1 cellular context compared by ENCODE assay signal in genomic region chr2:239827511-239827865, GRCh38.
TF ChIP-seq lines count a peak whose summit lies in the region.

No MANE protein-coding gene starts in this region.

TF ChIP-seq in SK-N-SH, 30 proteins besides CTCF, POLR2A, EP300 and RAD21 (continued from another document):
- TF ChIP-seq REST (IDR thresholded peaks at IDR 0.05; ENCODE audit: low read depth, low read length) (no peak), TEAD4 (IDR thresholded peaks at IDR 0.05; ENCODE audit: borderline replicate concordance, insufficient read depth) (no peak), RCOR1 (IDR thresholded peaks at IDR 0.05; ENCODE audit: low read length) (no peak), JUND (IDR thresholded peaks at IDR 0.05) (no peak), MXI1 (IDR thresholded peaks at IDR 0.05; ENCODE audit: low read depth, low read length) (no peak), RXRA (IDR thresholded peaks at IDR 0.05; ENCODE audit: borderline replicate concordance, low read depth) (no peak), EZH2phosphoT487 (IDR thresholded peaks at IDR 0.05; ENCODE audit: borderline replicate concordance, low read depth) (no peak), FOXM1 (IDR thresholded peaks at IDR 0.05; ENCODE audit: low read depth) (no peak), FOXJ3 (CRISPR knock-in tag; IDR thresholded peaks at IDR 0.05) (no peak), GABPA (IDR thresholded peaks at IDR 0.05; ENCODE audit: low read depth) (no peak)
